Comparison of ENCODE assay signal across 18 cellular contexts in the genomic region with DNA sequence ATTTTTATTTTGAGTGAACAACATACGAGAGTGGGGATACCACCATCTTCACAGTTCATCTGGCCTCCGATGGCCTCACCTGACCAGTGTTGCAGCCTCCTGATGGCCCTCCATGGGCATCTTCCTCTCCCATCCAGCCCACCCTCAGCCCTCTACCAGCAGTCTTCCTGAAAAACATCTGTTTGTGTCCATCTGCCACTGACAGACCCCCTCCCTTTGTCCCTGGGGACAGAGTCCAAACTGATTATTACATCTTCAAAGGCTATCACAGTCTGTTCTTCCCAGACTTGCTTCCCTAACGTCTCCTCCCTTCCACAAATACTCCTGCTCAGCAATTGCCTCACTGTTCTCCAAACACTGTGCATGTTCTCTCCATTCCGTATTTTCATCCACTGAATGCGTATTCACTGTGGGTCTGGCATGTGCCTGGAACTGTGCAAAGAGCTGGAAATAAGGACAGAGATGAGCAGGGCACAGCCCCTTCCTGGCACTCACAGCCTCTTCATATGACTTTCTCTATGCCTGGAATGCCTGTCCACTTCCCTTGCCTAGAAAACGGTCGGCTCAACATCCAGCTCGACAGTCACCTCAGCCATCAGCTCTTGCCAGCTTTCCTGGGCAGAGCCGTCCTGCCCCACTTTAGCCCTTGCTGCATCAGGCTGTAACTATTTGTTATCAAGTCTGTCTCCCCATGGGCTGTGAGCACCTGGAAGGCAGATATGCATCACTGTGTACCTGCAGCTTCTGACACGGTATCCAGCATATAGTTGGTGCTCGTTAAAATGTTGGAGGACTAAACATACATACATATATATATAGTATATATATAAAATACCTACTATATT.
"Had no signal": no experiment of that assay in that cellular context is flagged by ENCODE, and none has a peak within 500 bp of the region (broad histone marks: within the 10 kb centered on the region; RNA-seq: fewer than 3 reads in every experiment).

No MANE protein-coding gene starts in this region.

- H3K4me3 ChIP-seq: colonic mucosa, esophagus squamous epithelium, prostate gland had no signal

- H3K4me3 Mint-ChIP-seq: activated naive CD8-positive, alpha-beta T cell treated with anti-CD3 and anti-CD28 coated beads for 36 hours; brain; memory B cell; nephron; type B pancreatic cell had no signal

- H3K27me3 ChIP-seq: colonic mucosa had no signal

- H3K27ac Mint-ChIP-seq: brain, memory B cell, nephron had no signal

- DNase-seq: activated effector memory CD4-positive, alpha-beta T cell treated with Interleukin-2 at 50 U/mL for 16 hours; activated naive CD8-positive, alpha-beta T cell treated with anti-CD3 and anti-CD28 coated beads for 36 hours; activated T-cell treated with anti-CD3 and anti-CD28 coated beads, Interleukin-2, amount 50 U/mL, for 24 hours; amygdala; central memory CD4-positive, alpha-beta T cell; colonic mucosa; esophagus squamous epithelium; kidney glomerular epithelial cell; left ventricle myocardium superior; right cardiac atrium; small intestine; stimulated activated naive CD8-positive, alpha-beta T cell treated with anti-CD3 and anti-CD28 coated beads, Interleukin-15, Interleukin-2, amounts not matched to agents 100 U/mL and 50 U/mL, for 24 hours; T-helper 9 cell had no signal

- H3K9me3 ChIP-seq: colonic mucosa, esophagus squamous epithelium, prostate gland had no signal

- ATAC-seq: left ventricle myocardium superior, right cardiac atrium had no signal

- H3K4me1 ChIP-seq: colonic mucosa, prostate gland had no signal

- H3K36me3 Mint-ChIP-seq: brain, memory B cell, type B pancreatic cell had no signal

- H3K36me3 ChIP-seq: colonic mucosa, esophagus squamous epithelium, prostate gland had no signal

- H3K9me3 Mint-ChIP-seq: activated T-cell treated with anti-CD3 and anti-CD28 coated beads, Interleukin-2, amount 50 U/mL, for 24 hours; brain; memory B cell; nephron; type B pancreatic cell had no signal

- H3K27ac ChIP-seq: colonic mucosa, esophagus squamous epithelium, prostate gland had no signal
